In genomic region chr15:43774062-43774461, GRCh38 we compare ENCODE assay signal across 19 cellular contexts. TPM values are rescaled to one million over a fixed set of nuclear protein-coding genes. Genes with fewer than 3 reads are reported as not detected.
DNase-seq lines count a peak whose midpoint lies in the region; ATAC-seq and TF ChIP-seq lines count a peak whose summit lies in the region.
"Had no signal": no experiment of that assay in that cellular context is flagged by ENCODE, and none has a peak within 500 bp of the region (broad histone marks: within the 10 kb centered on the region; RNA-seq: fewer than 3 reads in every experiment).

No MANE protein-coding gene starts in this region.

- H3K9me3 Mint-ChIP-seq in activated naive CD4-positive, alpha-beta T cell treated with anti-CD3 and anti-CD28 coated beads, Interleukin-2, amount 50 U/mL, for 24 hours: no peaks in the 10 kb centered on the region
- no peaks in the 10 kb centered on the region for H3K9me3 Mint-ChIP-seq in neural crest cell
- H3K9me3 Mint-ChIP-seq: activated T-helper 2 cell treated with anti-CD3 and anti-CD28 coated beads, Interferon-gamma antibody, Interleukin-2, Interleukin-4, amounts not matched to agents 10 μg/mL and 5 μg/mL and 100 μg/mL, durations not matched to agents 14 hours and 24 hours and 36 hours; nephron progenitor cell had no signal

- peaks cover 27% of the 10 kb centered on the region for H3K79me2 ChIP-seq in SU-DHL-6 (ENCODE audit: insufficient read depth, low read length)

- H3K36me3 Mint-ChIP-seq in activated naive CD4-positive, alpha-beta T cell treated with anti-CD3 and anti-CD28 coated beads, Interleukin-2, amount 50 U/mL, for 24 hours: peaks cover 12% of the 10 kb centered on the region
- H3K36me3 Mint-ChIP-seq in neural crest cell (ENCODE audit: low read depth): peaks cover 21% of the 10 kb centered on the region

- peaks cover 87% of the 10 kb centered on the region for H3F3A ChIP-seq in SU-DHL-6 (ENCODE audit: insufficient read depth)

- H4K20me1 ChIP-seq in SU-DHL-6 (ENCODE audit: low read depth, low read length): 0 out of 2 replicates have a peak, but pooled peaks cover 2% of the 10 kb centered on the region

- peaks cover 51% of the 10 kb centered on the region for H3K36me3 ChIP-seq in SU-DHL-6 (ENCODE audit: low read length)

- no peak for TF ChIP-seq CTCF in SU-DHL-6 (IDR thresholded peaks at IDR 0.05; ENCODE audit: insufficient read depth, low read length, poor library complexity, severe bottlenecking)
- no peak for TF ChIP-seq CTCF in neural crest cell (conservative IDR thresholded peaks at IDR 0.05)

- H3K27me3 Mint-ChIP-seq in activated naive CD4-positive, alpha-beta T cell treated with anti-CD3 and anti-CD28 coated beads, Interleukin-2, amount 50 U/mL, for 24 hours: no peaks in the 10 kb centered on the region
- H3K27me3 Mint-ChIP-seq in neural crest cell (ENCODE audit: low read depth): peaks cover 19% of the 10 kb centered on the region

- H3K27ac ChIP-seq in SU-DHL-6 (ENCODE audit: low read depth, low read length): peak overlapping the region; percentile 98

- no peak for DNase-seq in activated naive CD4-positive, alpha-beta T cell (lab: John Stamatoyannopoulos, UW)
- DNase-seq in neural crest cell (ENCODE audit: low read depth, low spot score) (no peak), hepatic stellate cell (ENCODE audit: low spot score) (no peak)
- DNase-seq: activated CD4-positive, alpha-beta T cell treated with anti-CD3 and anti-CD28 coated beads, Interleukin-2, amount 50 U/mL, for 48 hours; esophagus squamous epithelium; GDM1; glutamatergic neuron; mammary epithelial cell; NCI-H1694 treated with DMSO at 0.1 percent for 48 hours; NCI-H510A treated with DMSO at 0.1 percent for 48 hours; nephron progenitor cell; stomach had no signal

- H3K4me1 Mint-ChIP-seq in activated naive CD4-positive, alpha-beta T cell treated with anti-CD3 and anti-CD28 coated beads, Interleukin-2, amount 50 U/mL, for 24 hours: peaks cover 12% of the 10 kb centered on the region
- peaks cover 8% of the 10 kb centered on the region for H3K4me1 Mint-ChIP-seq in neural crest cell
- H3K4me1 Mint-ChIP-seq: nephron progenitor cell had no signal

- H3K9ac ChIP-seq in SU-DHL-6 (ENCODE audit: low read length): 0 out of 2 replicates have a peak overlapping the region, but pooled peaks have one; percentile 98

- no peak overlapping the region for H2AFZ ChIP-seq in SU-DHL-6 (ENCODE audit: low read depth, low read length, severe bottlenecking)

- H3K9me3 ChIP-seq in SU-DHL-6 (ENCODE audit: insufficient read depth, low read length): no peaks in the 10 kb centered on the region
- H3K9me3 ChIP-seq: esophagus squamous epithelium, HAP-1, stomach had no signal

- ATAC-seq in HG03025 (IDR thresholded peaks at IDR 0.05; ENCODE audit: low FRiP score, unreplicated experiment): no peak

- H3K27me3 ChIP-seq in SU-DHL-6 (ENCODE audit: low read length): no peaks in the 10 kb centered on the region
- H3K27me3 ChIP-seq: esophagus squamous epithelium, stomach had no signal

- H3K4me3 ChIP-seq in SU-DHL-6 (ENCODE audit: insufficient read depth, low read length, poor library complexity, severe bottlenecking): no peak overlapping the region
- H3K4me3 ChIP-seq: esophagus squamous epithelium, HAP-1, stomach had no signal

- H3K9me2 ChIP-seq in SU-DHL-6 (replicated peaks; ENCODE audit: insufficient read depth, low read length): no peaks in the 10 kb centered on the region

- no peak overlapping the region for H3K4me3 Mint-ChIP-seq in activated naive CD4-positive, alpha-beta T cell treated with anti-CD3 and anti-CD28 coated beads, Interleukin-2, amount 50 U/mL, for 24 hours
- peak overlapping the region; percentile 45 for H3K4me3 Mint-ChIP-seq in neural crest cell

- peak overlapping the region; percentile 23 for H3K27ac Mint-ChIP-seq in activated naive CD4-positive, alpha-beta T cell treated with anti-CD3 and anti-CD28 coated beads, Interleukin-2, amount 50 U/mL, for 24 hours
- H3K27ac Mint-ChIP-seq in neural crest cell (ENCODE audit: unreplicated experiment): no peak overlapping the region
- H3K27ac Mint-ChIP-seq: activated T-helper 2 cell treated with anti-CD3 and anti-CD28 coated beads, Interferon-gamma antibody, Interleukin-2, Interleukin-4, amounts not matched to agents 10 μg/mL and 5 μg/mL and 100 μg/mL, durations not matched to agents 14 hours and 24 hours and 36 hours had no signal

- H3K4me2 ChIP-seq in SU-DHL-6 (ENCODE audit: low read depth, low read length, poor library complexity, severe bottlenecking): peak overlapping the region; percentile 100

RNA-seq across cellular contexts. Expression of gene ELL3, which starts 2.7 kb away (rescaled TPM):
- 1.3 and 2.7 TPM in 2 replicates for total RNA-seq in neural crest cell

RNA-seq across cellular contexts. Expression of gene SERF2, which starts 18.1 kb away (rescaled TPM):
- 578 and 599 TPM in 2 replicates for total RNA-seq in neural crest cell

RNA-seq across cellular contexts. Expression of gene SERINC4, which starts 26.0 kb away (rescaled TPM):
- 0.23 and 0.35 TPM in 2 replicates for total RNA-seq in neural crest cell
- total RNA-seq: dermis microvascular lymphatic vessel endothelial cell, HT-29, stomach had no signal

RNA-seq across cellular contexts. Expression of gene HYPK, which starts 26.3 kb away (rescaled TPM):
- total RNA-seq in neural crest cell: 12.0 and 19.8 TPM in 2 replicates

RNA-seq across cellular contexts. Expression of gene PDIA3, which starts 27.8 kb away (rescaled TPM):
- total RNA-seq in neural crest cell: 342 and 351 TPM in 2 replicates
